Comparison of ENCODE assay signal across 17 cellular contexts in the genomic region with DNA sequence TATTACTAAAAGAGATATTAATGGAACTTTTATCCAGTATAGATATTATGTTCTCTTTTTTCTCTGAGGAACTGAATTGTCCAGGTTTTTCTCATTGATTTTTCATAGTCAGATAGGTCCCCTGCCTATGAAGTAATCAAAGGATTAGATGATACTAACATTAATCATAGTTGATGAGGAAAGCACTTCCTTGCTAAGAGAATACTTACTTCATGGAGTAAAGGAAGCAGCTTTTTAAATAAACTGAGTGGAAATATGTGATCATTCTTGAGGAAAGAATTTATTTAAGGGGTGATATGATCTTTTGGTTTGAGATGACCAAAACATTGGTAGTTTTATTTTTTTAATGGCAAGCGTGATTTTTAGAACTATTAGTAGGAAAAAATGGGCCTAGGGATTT. TPM values are rescaled to one million over a fixed set of nuclear protein-coding genes. Genes with fewer than 3 reads are reported as not detected.
DNase-seq lines count a peak whose midpoint lies in the region; ATAC-seq, FAIRE-seq and TF ChIP-seq lines count a peak whose summit lies in the region.
"Had no signal": no experiment of that assay in that cellular context is flagged by ENCODE, and none has a peak within 500 bp of the region (broad histone marks: within the 10 kb centered on the region; RNA-seq: fewer than 3 reads in every experiment).

No MANE protein-coding gene starts in this region.

- intact Hi-C loops in pancreas (cut with DNase I): no loop called here

- no peaks in the 10 kb centered on the region for H3K27me3 ChIP-seq in pancreas

- H3K4me1 ChIP-seq in pancreas: no peaks in the 10 kb centered on the region
- H3K4me1 ChIP-seq: Caco-2 had no signal

- FAIRE-seq in pancreas (lab: Jason Lieb, UNC): no peak
- FAIRE-seq: GM12892, GM18507, H1, HepG2 had no signal

- DNase-seq in HCEC 1CT (peak; percentile 76), amniotic epithelial cell (ENCODE audit: low read depth) (peak; percentile 16), fibroblast of peridontal ligament (ENCODE audit: extremely low read depth) (peak; percentile 18), NCI-H526 (lab: John Stamatoyannopoulos, UW) (no peak), NCI-H146 (lab: John Stamatoyannopoulos, UW) (no peak), pancreas (no peak)
- DNase-seq in activated naive CD4-positive, alpha-beta T cell (lab: John Stamatoyannopoulos, UW): no peak
- DNase-seq: Caco-2, KG1, MV-4-11, NCI-H187, NCI-H226, NCI-H524 had no signal

- 87 to 88% methylated on average over 1 of the region's 1 CpG for WGBS in pancreas, 2 donors

- no peaks in the 10 kb centered on the region for H3K9me3 ChIP-seq in pancreas
- H3K9me3 ChIP-seq: Caco-2 had no signal

- no peak overlapping the region for H3K4me3 ChIP-seq in pancreas

- ATAC-seq in pancreas: no peak
- ATAC-seq: HepG2 had no signal

- H3K36me3 ChIP-seq in pancreas: peaks cover 0 to 5% (median 0%) of the 10 kb centered on the region in 3 donors

- no peak for TF ChIP-seq CTCF in pancreas (IDR thresholded peaks at IDR 0.05)

- H3K27ac ChIP-seq in pancreas: no peak overlapping the region

RNA-seq across cellular contexts. Expression of a gene that starts 58.9 kb away (rescaled TPM):
- 1 to 10 TPM; 6.3 to 9.3 (median 8.7) TPM for total RNA-seq in pancreas
- polyA plus RNA-seq in pancreas: 1 to 10 TPM; 2.5 to 3.2 TPM

RNA-seq across cellular contexts. Expression of a gene that starts 59.2 kb away (rescaled TPM):
- total RNA-seq in pancreas: 10 to 100 TPM in 1 of 6 donors, 1 to 10 TPM in 5; 4.4 to 11.1 (median 8.0) TPM
- polyA plus RNA-seq in pancreas: 1 to 10 TPM; 2.9 to 4.6 TPM

Comparison
In these comparisons a context has a peak if more than half of its experiments do, and no peak if none do; other contexts are left out.
1. DNase-seq: peak in HCEC 1CT (single experiment), amniotic epithelial cell (single experiment) and fibroblast of peridontal ligament (single experiment); none in activated naive CD4-positive, alpha-beta T cell (0 of 4), NCI-H526 (0 of 2), NCI-H146 (single experiment) and pancreas (0 of 6).